Comparison of ENCODE assay signal across 1 cellular context in the genomic region with DNA sequence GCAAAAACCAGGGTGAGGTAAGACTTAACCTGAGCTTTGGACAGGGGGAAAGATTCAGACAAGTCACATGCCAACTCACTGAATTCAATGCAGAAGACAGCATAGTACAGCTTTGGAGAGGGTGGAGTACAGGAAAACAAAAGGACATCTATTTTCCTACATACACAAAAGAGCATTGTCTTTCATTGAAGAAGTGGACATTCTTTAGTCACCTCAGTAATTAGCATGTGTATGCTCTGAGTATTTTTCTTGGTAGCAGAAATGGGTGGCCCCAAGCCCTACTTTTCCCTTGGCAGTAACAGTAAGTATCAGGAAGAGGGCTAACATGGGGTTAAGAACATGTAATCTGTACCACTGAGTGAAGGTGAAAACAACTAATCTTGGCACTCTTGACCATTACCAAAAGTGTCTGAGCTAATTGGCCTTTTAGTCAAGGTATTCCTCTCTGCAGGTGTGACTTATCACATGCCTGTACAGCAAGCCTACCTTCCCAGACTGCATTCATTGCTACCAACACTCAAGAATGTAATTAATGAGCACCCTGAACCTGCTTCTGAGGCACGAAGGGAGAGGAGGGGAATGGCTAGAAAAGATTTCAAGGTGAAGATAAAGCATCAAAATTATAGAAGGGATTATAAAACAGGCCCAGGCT.
TF ChIP-seq lines count a peak whose summit lies in the region.

No MANE protein-coding gene starts in this region.

TF ChIP-seq in GM23338, 12 proteins besides CTCF, POLR2A, EP300 and RAD21 (continued from another document):
- TF ChIP-seq, protein P1, sequence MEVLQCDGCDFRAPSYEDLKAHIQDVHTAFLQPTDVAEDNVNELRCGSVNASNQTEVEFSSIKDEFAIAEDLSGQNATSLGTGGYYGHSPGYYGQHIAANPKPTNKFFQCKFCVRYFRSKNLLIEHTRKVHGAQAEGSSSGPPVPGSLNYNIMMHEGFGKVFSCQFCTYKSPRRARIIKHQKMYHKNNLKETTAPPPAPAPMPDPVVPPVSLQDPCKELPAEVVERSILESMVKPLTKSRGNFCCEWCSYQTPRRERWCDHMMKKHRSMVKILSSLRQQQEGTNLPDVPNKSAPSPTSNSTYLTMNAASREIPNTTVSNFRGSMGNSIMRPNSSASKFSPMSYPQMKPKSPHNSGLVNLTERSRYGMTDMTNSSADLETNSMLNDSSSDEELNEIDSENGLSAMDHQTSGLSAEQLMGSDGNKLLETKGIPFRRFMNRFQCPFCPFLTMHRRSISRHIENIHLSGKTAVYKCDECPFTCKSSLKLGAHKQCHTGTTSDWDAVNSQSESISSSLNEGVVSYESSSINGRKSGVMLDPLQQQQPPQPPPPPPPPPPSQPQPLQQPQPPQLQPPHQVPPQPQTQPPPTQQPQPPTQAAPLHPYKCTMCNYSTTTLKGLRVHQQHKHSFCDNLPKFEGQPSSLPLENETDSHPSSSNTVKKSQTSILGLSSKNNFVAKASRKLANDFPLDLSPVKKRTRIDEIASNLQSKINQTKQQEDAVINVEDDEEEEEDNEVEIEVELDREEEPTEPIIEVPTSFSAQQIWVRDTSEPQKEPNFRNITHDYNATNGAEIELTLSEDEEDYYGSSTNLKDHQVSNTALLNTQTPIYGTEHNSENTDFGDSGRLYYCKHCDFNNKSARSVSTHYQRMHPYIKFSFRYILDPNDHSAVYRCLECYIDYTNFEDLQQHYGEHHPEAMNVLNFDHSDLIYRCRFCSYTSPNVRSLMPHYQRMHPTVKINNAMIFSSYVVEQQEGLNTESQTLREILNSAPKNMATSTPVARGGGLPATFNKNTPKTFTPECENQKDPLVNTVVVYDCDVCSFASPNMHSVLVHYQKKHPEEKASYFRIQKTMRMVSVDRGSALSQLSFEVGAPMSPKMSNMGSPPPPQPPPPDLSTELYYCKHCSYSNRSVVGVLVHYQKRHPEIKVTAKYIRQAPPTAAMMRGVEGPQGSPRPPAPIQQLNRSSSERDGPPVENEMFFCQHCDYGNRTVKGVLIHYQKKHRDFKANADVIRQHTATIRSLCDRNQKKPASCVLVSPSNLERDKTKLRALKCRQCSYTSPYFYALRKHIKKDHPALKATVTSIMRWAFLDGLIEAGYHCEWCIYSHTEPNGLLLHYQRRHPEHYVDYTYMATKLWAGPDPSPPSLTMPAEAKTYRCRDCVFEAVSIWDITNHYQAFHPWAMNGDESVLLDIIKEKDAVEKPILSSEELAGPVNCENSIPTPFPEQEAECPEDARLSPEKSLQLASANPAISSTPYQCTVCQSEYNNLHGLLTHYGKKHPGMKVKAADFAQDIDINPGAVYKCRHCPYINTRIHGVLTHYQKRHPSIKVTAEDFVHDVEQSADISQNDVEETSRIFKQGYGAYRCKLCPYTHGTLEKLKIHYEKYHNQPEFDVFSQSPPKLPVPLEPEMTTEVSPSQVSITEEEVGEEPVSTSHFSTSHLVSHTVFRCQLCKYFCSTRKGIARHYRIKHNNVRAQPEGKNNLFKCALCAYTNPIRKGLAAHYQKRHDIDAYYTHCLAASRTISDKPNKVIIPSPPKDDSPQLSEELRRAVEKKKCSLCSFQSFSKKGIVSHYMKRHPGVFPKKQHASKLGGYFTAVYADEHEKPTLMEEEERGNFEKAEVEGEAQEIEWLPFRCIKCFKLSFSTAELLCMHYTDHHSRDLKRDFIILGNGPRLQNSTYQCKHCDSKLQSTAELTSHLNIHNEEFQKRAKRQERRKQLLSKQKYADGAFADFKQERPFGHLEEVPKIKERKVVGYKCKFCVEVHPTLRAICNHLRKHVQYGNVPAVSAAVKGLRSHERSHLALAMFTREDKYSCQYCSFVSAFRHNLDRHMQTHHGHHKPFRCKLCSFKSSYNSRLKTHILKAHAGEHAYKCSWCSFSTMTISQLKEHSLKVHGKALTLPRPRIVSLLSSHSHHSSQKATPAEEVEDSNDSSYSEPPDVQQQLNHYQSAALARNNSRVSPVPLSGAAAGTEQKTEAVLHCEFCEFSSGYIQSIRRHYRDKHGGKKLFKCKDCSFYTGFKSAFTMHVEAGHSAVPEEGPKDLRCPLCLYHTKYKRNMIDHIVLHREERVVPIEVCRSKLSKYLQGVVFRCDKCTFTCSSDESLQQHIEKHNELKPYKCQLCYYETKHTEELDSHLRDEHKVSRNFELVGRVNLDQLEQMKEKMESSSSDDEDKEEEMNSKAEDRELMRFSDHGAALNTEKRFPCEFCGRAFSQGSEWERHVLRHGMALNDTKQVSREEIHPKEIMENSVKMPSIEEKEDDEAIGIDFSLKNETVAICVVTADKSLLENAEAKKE (CRISPR knock-in tag; IDR thresholded peaks at IDR 0.05), result no peak
